ENCODE assay signal across 1 cellular context in the genomic region with DNA sequence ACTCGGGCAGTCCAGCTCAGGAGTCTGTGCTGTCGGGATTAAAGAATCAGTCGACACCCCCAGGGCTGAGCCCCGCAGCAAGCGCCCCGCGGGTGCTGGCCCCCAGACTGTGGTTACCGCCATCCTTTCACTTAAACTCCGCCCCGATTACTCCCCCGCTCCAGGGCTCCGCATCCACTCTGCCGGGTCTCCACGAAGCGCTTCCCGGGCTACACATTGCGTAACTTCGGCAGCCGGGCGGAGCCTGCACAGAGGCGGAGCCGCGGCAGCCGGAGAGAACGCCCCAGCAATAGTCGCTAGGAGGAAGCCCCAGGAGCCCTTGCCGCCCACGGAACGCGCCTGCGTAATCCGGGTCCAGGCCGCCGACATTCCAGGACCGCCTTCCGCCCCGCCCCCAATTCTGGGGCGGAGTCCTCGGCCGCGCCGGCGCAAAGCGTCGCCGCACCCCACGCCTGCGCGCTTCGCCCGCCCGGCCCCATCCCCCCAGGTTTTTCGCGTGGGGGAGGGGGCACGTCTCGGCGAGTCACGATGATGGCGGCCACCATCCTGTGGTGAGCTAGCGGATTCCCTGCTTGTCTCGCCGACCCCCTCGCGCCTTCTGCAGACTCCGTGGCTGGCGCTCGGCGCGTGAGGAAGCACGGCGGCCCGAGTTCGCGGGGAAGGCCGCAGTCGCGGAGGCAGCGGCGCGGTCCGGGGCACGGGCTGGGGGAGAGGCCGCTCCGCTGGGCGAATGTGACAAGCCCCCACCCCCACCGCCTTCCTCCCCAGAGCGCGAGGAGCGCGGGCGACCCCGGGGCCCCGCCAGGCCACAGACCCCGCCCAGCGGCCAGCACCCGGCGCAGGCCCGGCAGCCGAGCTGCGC.
TF ChIP-seq lines count a peak whose summit lies in the region.

A gene (plus strand): TSS at position 521 of the 862 bp plus-strand sequence. CDS start 351 bp downstream, outside the sequence.

TF ChIP-seq in K562, 482 proteins besides CTCF, POLR2A, EP300 and RAD21 (continued from another document and continues in another):
- TF ChIP-seq, protein P1, sequence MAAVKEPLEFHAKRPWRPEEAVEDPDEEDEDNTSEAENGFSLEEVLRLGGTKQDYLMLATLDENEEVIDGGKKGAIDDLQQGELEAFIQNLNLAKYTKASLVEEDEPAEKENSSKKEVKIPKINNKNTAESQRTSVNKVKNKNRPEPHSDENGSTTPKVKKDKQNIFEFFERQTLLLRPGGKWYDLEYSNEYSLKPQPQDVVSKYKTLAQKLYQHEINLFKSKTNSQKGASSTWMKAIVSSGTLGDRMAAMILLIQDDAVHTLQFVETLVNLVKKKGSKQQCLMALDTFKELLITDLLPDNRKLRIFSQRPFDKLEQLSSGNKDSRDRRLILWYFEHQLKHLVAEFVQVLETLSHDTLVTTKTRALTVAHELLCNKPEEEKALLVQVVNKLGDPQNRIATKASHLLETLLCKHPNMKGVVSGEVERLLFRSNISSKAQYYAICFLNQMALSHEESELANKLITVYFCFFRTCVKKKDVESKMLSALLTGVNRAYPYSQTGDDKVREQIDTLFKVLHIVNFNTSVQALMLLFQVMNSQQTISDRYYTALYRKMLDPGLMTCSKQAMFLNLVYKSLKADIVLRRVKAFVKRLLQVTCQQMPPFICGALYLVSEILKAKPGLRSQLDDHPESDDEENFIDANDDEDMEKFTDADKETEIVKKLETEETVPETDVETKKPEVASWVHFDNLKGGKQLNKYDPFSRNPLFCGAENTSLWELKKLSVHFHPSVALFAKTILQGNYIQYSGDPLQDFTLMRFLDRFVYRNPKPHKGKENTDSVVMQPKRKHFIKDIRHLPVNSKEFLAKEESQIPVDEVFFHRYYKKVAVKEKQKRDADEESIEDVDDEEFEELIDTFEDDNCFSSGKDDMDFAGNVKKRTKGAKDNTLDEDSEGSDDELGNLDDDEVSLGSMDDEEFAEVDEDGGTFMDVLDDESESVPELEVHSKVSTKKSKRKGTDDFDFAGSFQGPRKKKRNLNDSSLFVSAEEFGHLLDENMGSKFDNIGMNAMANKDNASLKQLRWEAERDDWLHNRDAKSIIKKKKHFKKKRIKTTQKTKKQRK (IDR thresholded peaks at IDR 0.05; ENCODE audit: borderline replicate concordance, low read depth, low read length) = no peak
- TF ChIP-seq ASH1L (IDR thresholded peaks at IDR 0.05; ENCODE audit: borderline replicate concordance, low read depth, partially characterized antibody) (no peak), SREBF1 (IDR thresholded peaks at IDR 0.05; ENCODE audit: borderline replicate concordance, low read depth, low read length) (no peak), HDAC8 (tag; IDR thresholded peaks at IDR 0.05) (no peak), ZNF274 (IDR thresholded peaks at IDR 0.05; ENCODE audit: borderline replicate concordance, low read depth, low read length) (no peak), CEBPG (CRISPR knock-in tag; IDR thresholded peaks at IDR 0.05) (peak; percentile 99), CEBPG (tag; conservative IDR thresholded peaks at IDR 0.05 in 1 of 2, IDR thresholded peaks at IDR 0.05 in 1 of 2) (peak; percentile 100), SMARCA5 (IDR thresholded peaks at IDR 0.05) (no peak), TCF3 (CRISPR knock-in tag; IDR thresholded peaks at IDR 0.05) (no peak), SMAD1 (IDR thresholded peaks at IDR 0.05; ENCODE audit: low read depth, low read length, partially characterized antibody) (no peak), SMAD2 (IDR thresholded peaks at IDR 0.05; ENCODE audit: low read depth, low read length) (no peak), RCOR1 (IDR thresholded peaks at IDR 0.05; ENCODE audit: borderline replicate concordance in 1 of 2, low read depth in 2 of 2, low read length in 2 of 2) (peak in 1 of 2 experiments; percentile 43; a peak in 1 of 4 replicates), NRF1 (conservative IDR thresholded peaks at IDR 0.05 in 1 of 2, IDR thresholded peaks at IDR 0.05 in 1 of 2) (peak; percentile 98), ZNF778 (CRISPR knock-in tag; IDR thresholded peaks at IDR 0.05) (no peak), FOXJ3 (CRISPR knock-in tag; IDR thresholded peaks at IDR 0.05) (no peak), THRAP3 (IDR thresholded peaks at IDR 0.05; ENCODE audit: borderline replicate concordance) (no peak), CXXC5 (CRISPR knock-in tag; IDR thresholded peaks at IDR 0.05) (peak; percentile 83), NR2F6 (CRISPR knock-in tag; IDR thresholded peaks at IDR 0.05) (no peak), NCOA6 (IDR thresholded peaks at IDR 0.05) (no peak), ZNF561 (CRISPR knock-in tag; conservative IDR thresholded peaks at IDR 0.05) (no peak), TCFL5 (CRISPR knock-in tag; conservative IDR thresholded peaks at IDR 0.05) (no peak), STAT5B (CRISPR knock-in tag; IDR thresholded peaks at IDR 0.05) (no peak)
- TF ChIP-seq, protein P2, sequence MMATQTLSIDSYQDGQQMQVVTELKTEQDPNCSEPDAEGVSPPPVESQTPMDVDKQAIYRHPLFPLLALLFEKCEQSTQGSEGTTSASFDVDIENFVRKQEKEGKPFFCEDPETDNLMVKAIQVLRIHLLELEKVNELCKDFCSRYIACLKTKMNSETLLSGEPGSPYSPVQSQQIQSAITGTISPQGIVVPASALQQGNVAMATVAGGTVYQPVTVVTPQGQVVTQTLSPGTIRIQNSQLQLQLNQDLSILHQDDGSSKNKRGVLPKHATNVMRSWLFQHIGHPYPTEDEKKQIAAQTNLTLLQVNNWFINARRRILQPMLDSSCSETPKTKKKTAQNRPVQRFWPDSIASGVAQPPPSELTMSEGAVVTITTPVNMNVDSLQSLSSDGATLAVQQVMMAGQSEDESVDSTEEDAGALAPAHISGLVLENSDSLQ (IDR thresholded peaks at IDR 0.05) = no peak
- TF ChIP-seq, protein P3, sequence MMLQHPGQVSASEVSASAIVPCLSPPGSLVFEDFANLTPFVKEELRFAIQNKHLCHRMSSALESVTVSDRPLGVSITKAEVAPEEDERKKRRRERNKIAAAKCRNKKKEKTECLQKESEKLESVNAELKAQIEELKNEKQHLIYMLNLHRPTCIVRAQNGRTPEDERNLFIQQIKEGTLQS (IDR thresholded peaks at IDR 0.05) = peak; percentile 93
- TF ChIP-seq, protein P3 (CRISPR knock-in tag; conservative IDR thresholded peaks at IDR 0.05) = no peak; the same call in none of the 2 replicates
- TF ChIP-seq, protein P4, sequence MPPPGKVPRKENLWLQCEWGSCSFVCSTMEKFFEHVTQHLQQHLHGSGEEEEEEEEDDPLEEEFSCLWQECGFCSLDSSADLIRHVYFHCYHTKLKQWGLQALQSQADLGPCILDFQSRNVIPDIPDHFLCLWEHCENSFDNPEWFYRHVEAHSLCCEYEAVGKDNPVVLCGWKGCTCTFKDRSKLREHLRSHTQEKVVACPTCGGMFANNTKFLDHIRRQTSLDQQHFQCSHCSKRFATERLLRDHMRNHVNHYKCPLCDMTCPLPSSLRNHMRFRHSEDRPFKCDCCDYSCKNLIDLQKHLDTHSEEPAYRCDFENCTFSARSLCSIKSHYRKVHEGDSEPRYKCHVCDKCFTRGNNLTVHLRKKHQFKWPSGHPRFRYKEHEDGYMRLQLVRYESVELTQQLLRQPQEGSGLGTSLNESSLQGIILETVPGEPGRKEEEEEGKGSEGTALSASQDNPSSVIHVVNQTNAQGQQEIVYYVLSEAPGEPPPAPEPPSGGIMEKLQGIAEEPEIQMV (tag; conservative IDR thresholded peaks at IDR 0.05; ENCODE audit: low read depth) = no peak
- TF ChIP-seq, protein P5, sequence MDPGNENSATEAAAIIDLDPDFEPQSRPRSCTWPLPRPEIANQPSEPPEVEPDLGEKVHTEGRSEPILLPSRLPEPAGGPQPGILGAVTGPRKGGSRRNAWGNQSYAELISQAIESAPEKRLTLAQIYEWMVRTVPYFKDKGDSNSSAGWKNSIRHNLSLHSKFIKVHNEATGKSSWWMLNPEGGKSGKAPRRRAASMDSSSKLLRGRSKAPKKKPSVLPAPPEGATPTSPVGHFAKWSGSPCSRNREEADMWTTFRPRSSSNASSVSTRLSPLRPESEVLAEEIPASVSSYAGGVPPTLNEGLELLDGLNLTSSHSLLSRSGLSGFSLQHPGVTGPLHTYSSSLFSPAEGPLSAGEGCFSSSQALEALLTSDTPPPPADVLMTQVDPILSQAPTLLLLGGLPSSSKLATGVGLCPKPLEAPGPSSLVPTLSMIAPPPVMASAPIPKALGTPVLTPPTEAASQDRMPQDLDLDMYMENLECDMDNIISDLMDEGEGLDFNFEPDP (CRISPR knock-in tag; IDR thresholded peaks at IDR 0.05) = no peak
- TF ChIP-seq, protein P6, sequence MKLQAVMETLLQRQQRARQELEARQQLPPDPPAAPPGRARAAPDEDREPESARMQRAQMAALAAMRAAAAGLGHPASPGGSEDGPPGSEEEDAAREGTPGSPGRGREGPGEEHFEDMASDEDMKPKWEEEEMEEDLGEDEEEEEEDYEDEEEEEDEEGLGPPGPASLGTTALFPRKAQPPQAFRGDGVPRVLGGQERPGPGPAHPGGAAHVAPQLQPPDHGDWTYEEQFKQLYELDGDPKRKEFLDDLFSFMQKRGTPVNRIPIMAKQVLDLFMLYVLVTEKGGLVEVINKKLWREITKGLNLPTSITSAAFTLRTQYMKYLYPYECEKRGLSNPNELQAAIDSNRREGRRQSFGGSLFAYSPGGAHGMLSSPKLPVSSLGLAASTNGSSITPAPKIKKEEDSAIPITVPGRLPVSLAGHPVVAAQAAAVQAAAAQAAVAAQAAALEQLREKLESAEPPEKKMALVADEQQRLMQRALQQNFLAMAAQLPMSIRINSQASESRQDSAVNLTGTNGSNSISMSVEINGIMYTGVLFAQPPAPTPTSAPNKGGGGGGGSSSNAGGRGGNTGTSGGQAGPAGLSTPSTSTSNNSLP (IDR thresholded peaks at IDR 0.05; ENCODE audit: borderline replicate concordance, low read depth, low read length) = no peak
- TF ChIP-seq, protein P7, sequence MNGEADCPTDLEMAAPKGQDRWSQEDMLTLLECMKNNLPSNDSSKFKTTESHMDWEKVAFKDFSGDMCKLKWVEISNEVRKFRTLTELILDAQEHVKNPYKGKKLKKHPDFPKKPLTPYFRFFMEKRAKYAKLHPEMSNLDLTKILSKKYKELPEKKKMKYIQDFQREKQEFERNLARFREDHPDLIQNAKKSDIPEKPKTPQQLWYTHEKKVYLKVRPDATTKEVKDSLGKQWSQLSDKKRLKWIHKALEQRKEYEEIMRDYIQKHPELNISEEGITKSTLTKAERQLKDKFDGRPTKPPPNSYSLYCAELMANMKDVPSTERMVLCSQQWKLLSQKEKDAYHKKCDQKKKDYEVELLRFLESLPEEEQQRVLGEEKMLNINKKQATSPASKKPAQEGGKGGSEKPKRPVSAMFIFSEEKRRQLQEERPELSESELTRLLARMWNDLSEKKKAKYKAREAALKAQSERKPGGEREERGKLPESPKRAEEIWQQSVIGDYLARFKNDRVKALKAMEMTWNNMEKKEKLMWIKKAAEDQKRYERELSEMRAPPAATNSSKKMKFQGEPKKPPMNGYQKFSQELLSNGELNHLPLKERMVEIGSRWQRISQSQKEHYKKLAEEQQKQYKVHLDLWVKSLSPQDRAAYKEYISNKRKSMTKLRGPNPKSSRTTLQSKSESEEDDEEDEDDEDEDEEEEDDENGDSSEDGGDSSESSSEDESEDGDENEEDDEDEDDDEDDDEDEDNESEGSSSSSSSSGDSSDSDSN (IDR thresholded peaks at IDR 0.05; ENCODE audit: borderline replicate concordance in 1 of 2, low read depth in 2 of 2, low read length in 2 of 2) = peak in 1 of 2 experiments; percentile 36; a peak in 1 of 4 replicates
- TF ChIP-seq, protein P8, sequence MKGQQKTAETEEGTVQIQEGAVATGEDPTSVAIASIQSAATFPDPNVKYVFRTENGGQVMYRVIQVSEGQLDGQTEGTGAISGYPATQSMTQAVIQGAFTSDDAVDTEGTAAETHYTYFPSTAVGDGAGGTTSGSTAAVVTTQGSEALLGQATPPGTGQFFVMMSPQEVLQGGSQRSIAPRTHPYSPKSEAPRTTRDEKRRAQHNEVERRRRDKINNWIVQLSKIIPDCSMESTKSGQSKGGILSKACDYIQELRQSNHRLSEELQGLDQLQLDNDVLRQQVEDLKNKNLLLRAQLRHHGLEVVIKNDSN (CRISPR knock-in tag; IDR thresholded peaks at IDR 0.05) = peak; percentile 17; the same call in 1 of the 2 replicates
- TF ChIP-seq, protein P9, sequence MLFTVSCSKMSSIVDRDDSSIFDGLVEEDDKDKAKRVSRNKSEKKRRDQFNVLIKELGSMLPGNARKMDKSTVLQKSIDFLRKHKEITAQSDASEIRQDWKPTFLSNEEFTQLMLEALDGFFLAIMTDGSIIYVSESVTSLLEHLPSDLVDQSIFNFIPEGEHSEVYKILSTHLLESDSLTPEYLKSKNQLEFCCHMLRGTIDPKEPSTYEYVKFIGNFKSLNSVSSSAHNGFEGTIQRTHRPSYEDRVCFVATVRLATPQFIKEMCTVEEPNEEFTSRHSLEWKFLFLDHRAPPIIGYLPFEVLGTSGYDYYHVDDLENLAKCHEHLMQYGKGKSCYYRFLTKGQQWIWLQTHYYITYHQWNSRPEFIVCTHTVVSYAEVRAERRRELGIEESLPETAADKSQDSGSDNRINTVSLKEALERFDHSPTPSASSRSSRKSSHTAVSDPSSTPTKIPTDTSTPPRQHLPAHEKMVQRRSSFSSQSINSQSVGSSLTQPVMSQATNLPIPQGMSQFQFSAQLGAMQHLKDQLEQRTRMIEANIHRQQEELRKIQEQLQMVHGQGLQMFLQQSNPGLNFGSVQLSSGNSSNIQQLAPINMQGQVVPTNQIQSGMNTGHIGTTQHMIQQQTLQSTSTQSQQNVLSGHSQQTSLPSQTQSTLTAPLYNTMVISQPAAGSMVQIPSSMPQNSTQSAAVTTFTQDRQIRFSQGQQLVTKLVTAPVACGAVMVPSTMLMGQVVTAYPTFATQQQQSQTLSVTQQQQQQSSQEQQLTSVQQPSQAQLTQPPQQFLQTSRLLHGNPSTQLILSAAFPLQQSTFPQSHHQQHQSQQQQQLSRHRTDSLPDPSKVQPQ (CRISPR knock-in tag; IDR thresholded peaks at IDR 0.05; ENCODE audit: borderline replicate concordance) = no peak
- TF ChIP-seq, protein P10, sequence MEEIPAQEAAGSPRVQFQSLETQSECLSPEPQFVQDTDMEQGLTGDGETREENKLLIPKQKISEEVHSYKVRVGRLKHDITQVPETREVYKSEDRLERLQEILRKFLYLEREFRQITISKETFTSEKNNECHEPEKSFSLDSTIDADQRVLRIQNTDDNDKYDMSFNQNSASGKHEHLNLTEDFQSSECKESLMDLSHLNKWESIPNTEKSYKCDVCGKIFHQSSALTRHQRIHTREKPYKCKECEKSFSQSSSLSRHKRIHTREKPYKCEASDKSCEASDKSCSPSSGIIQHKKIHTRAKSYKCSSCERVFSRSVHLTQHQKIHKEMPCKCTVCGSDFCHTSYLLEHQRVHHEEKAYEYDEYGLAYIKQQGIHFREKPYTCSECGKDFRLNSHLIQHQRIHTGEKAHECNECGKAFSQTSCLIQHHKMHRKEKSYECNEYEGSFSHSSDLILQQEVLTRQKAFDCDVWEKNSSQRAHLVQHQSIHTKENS (CRISPR knock-in tag; IDR thresholded peaks at IDR 0.05) = no peak
- TF ChIP-seq, protein P11, sequence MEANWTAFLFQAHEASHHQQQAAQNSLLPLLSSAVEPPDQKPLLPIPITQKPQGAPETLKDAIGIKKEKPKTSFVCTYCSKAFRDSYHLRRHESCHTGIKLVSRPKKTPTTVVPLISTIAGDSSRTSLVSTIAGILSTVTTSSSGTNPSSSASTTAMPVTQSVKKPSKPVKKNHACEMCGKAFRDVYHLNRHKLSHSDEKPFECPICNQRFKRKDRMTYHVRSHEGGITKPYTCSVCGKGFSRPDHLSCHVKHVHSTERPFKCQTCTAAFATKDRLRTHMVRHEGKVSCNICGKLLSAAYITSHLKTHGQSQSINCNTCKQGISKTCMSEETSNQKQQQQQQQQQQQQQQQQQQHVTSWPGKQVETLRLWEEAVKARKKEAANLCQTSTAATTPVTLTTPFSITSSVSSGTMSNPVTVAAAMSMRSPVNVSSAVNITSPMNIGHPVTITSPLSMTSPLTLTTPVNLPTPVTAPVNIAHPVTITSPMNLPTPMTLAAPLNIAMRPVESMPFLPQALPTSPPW (CRISPR knock-in tag; IDR thresholded peaks at IDR 0.05) = peak; percentile 92
